18 cellular contexts compared by ENCODE assay signal in the genomic region with DNA sequence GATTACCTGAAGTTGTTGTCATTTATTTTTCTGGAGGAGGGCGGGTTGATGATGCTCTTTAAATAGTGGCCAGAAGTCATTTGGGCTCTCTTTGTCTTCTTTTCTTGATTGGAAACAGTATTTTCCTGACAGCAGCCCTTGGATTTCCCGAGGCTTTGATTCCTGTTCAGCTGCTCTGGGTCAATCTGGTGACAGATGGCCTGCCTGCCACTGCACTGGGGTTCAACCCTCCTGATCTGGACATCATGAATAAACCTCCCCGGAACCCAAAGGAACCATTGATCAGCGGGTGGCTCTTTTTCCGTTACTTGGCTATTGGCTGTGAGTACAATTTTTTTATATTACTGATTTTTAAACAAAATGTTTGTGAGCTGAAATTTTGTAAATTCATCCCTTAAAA.
A peak's percentile ranks its signal among the peaks of the same experiment; 100 is the strongest.
DNase-seq lines count a peak whose midpoint lies in the region; ATAC-seq and TF ChIP-seq lines count a peak whose summit lies in the region.
"Had no signal": no experiment of that assay in that cellular context is flagged by ENCODE, and none has a peak within 500 bp of the region (broad histone marks: within the 10 kb centered on the region; RNA-seq: fewer than 3 reads in every experiment).

No MANE protein-coding gene starts in this region.

- DNase-seq in activated effector memory CD4-positive, alpha-beta T cell treated with anti-CD3 and anti-CD28 coated beads, Interleukin-2, amount 50 U/mL, for 16 hours: peak; percentile 6
- no peak for DNase-seq in activated effector memory CD4-positive, alpha-beta T cell treated with Interleukin-2 at 50 U/mL for 16 hours
- DNase-seq in PC-9: no peak
- peak; percentile 18 for DNase-seq in retina
- DNase-seq in superior temporal gyrus (ENCODE audit: extremely low spot score): no peak
- DNase-seq in stimulated activated CD4-positive, alpha-beta T cell treated with anti-CD3 and anti-CD28 coated beads, Interleukin-12 subunit alpha, Interleukin-12 subunit beta, amount 100 ng/mL, for 4 hours: no peak
- DNase-seq: C1 segment of cervical spinal cord, DMS 273 treated with DMSO at 0.1 percent for 48 hours, DND-41, H7, HFFc6, KBM-7, NCI-H1105, NCI-H2081, NCI-H446 treated with DMSO at 0.1 percent for 48 hours, NCI-H748 treated with DMSO at 0.1 percent for 48 hours had no signal

- no peaks in the 10 kb centered on the region for H3K9me2 ChIP-seq in PC-9 (ENCODE audit: insufficient read depth)

- H3K4me3 ChIP-seq in PC-9 (no peak overlapping the region), esophagus (ENCODE audit: low read depth in 1 of 2, low read length in 2 of 2) (no peak overlapping the region)

- WGBS in esophagus, 2 donors: 82 to 90% methylated on average over 5 of the region's 5 CpGs

- H3K79me2 ChIP-seq in PC-9 (ENCODE audit: low read depth): peaks cover 19% of the 10 kb centered on the region; the same call in 1 of the 2 replicates

- peaks cover 84% of the 10 kb centered on the region for H3F3A ChIP-seq in PC-9 (ENCODE audit: insufficient read depth, low read depth)

- no peaks in the 10 kb centered on the region for H4K20me1 ChIP-seq in PC-9 (ENCODE audit: insufficient read depth)

- no peak for TF ChIP-seq CTCF in PC-9 (conservative IDR thresholded peaks at IDR 0.05)

- H3K36me3 ChIP-seq in PC-9 (ENCODE audit: low read depth): peaks cover 74% of the 10 kb centered on the region
- peaks cover 19 to 44% of the 10 kb centered on the region in 2 donors for H3K36me3 ChIP-seq in esophagus (ENCODE audit: control insufficient read depth in 2 of 2, insufficient read depth in 2 of 2, low read length in 1 of 2)

- H3K9me3 ChIP-seq in PC-9 (ENCODE audit: insufficient read depth, low read depth): no peaks in the 10 kb centered on the region
- peaks cover 0 to 3% of the 10 kb centered on the region in 2 donors for H3K9me3 ChIP-seq in esophagus (ENCODE audit: control insufficient read depth in 2 of 2, insufficient read depth in 1 of 2, low read depth in 1 of 2, low read length in 1 of 2)

- no peak overlapping the region for H3K4me2 ChIP-seq in PC-9

- POLR2A ChIA-PET in PC-9 (lab: Charles Lee; ENCODE audit: unreplicated experiment): interaction anchor here (0.6 kb wide), 1 partner anchor 330 kb away, joined by 3 read pairs; no protein-coding TSS in a partner anchor

- no peak for ATAC-seq in HG02973 (IDR thresholded peaks at IDR 0.05; ENCODE audit: unreplicated experiment)

- H2AFZ ChIP-seq in PC-9: no peak overlapping the region

- intact Hi-C loops in PC-9 (cut with micrococcal nuclease; ENCODE audit: unreplicated experiment): no loop called here

- H3K27ac ChIP-seq in PC-9: peak overlapping the region; percentile 91
- peak overlapping the region; percentile 48 to 87 for H3K27ac ChIP-seq in esophagus (ENCODE audit: low read depth in 2 of 2, low read length in 1 of 2)

- H3K4me1 ChIP-seq in PC-9 (replicated peaks; ENCODE audit: insufficient read depth) (peaks cover 48% of the 10 kb centered on the region), esophagus (ENCODE audit: control insufficient read depth in 2 of 2, insufficient read depth in 2 of 2, low read length in 1 of 2) (peaks cover 0 to 28% of the 10 kb centered on the region in 2 donors)

- no TSS peak for BruUV-seq in PC-9 (replicated peaks; lab: Mats Ljungman, UMichigan)

- no peaks in the 10 kb centered on the region for H3K27me3 ChIP-seq in PC-9 (ENCODE audit: insufficient read depth, low read depth)
- no peaks in the 10 kb centered on the region for H3K27me3 ChIP-seq in esophagus (ENCODE audit: control insufficient read depth in 1 of 2, insufficient read depth in 2 of 2, low read length in 2 of 2)

- CTCF ChIA-PET in PC-9 (lab: Charles Lee): no interaction called here

Comparison
In these comparisons a context has a peak if more than half of its experiments do, and no peak if none do; other contexts are left out.
1. DNase-seq: peak in activated effector memory CD4-positive, alpha-beta T cell treated with anti-CD3 and anti-CD28 coated beads, Interleukin-2, amount 50 U/mL, for 16 hours (single experiment) and retina (single experiment); none in activated effector memory CD4-positive, alpha-beta T cell treated with Interleukin-2 at 50 U/mL for 16 hours (single experiment), PC-9 (0 of 2), superior temporal gyrus (single experiment) and stimulated activated CD4-positive, alpha-beta T cell treated with anti-CD3 and anti-CD28 coated beads, Interleukin-12 subunit alpha, Interleukin-12 subunit beta, amount 100 ng/mL, for 4 hours (single experiment).